Comparison of ENCODE assay signal across 1 cellular context in genomic region chr20:33013701-33014326, GRCh38.
TF ChIP-seq lines count a peak whose summit lies in the region.

No MANE protein-coding gene starts in this region.

TF ChIP-seq in HepG2, 621 proteins besides CTCF, POLR2A, EP300 and RAD21 (continued from another document and continues in another):
- TF ChIP-seq ZNF597 (CRISPR knock-in tag; IDR thresholded peaks at IDR 0.05) (no peak), ZNF580 (CRISPR knock-in tag; IDR thresholded peaks at IDR 0.05; ENCODE audit: borderline replicate concordance, low read depth) (no peak), ZNF138 (CRISPR knock-in tag; IDR thresholded peaks at IDR 0.05; ENCODE audit: low read depth) (no peak), ZNF333 (CRISPR knock-in tag; IDR thresholded peaks at IDR 0.05; ENCODE audit: borderline replicate concordance) (no peak), ZNF296 (CRISPR knock-in tag; conservative IDR thresholded peaks at IDR 0.05) (no peak), ZNF362 (CRISPR knock-in tag; IDR thresholded peaks at IDR 0.05; ENCODE audit: borderline replicate concordance) (no peak), ZNF609 (CRISPR knock-in tag; IDR thresholded peaks at IDR 0.05; ENCODE audit: borderline replicate concordance) (no peak), NONO (IDR thresholded peaks at IDR 0.05) (no peak), NONO (CRISPR knock-in tag; conservative IDR thresholded peaks at IDR 0.05) (no peak), HCFC1 (IDR thresholded peaks at IDR 0.05; ENCODE audit: low read depth, low read length) (no peak), ZBTB34 (CRISPR knock-in tag; IDR thresholded peaks at IDR 0.05) (no peak), IRF9 (CRISPR knock-in tag; IDR thresholded peaks at IDR 0.05; ENCODE audit: borderline replicate concordance) (no peak), ZNF652 (CRISPR knock-in tag; IDR thresholded peaks at IDR 0.05; ENCODE audit: borderline replicate concordance, low read depth) (no peak), ZNF569 (CRISPR knock-in tag; IDR thresholded peaks at IDR 0.05; ENCODE audit: borderline replicate concordance) (no peak), MEIS1 (CRISPR knock-in tag; IDR thresholded peaks at IDR 0.05; ENCODE audit: borderline replicate concordance) (0 out of 2 replicates have a peak, but pooled peaks have one; percentile 33), BORCS8-MEF2B (CRISPR knock-in tag; IDR thresholded peaks at IDR 0.05) (no peak), CBX1 (IDR thresholded peaks at IDR 0.05; ENCODE audit: low read depth) (no peak), GPN1 (CRISPR knock-in tag; IDR thresholded peaks at IDR 0.05; ENCODE audit: borderline replicate concordance) (no peak), ZNF691 (CRISPR knock-in tag; IDR thresholded peaks at IDR 0.05; ENCODE audit: borderline replicate concordance, low read depth) (no peak), PTBP1 (IDR thresholded peaks at IDR 0.05; ENCODE audit: low read depth, low read length, poor library complexity, severe bottlenecking) (no peak), ZNF143 (CRISPR knock-in tag; IDR thresholded peaks at IDR 0.05) (no peak), KMT2B (CRISPR knock-in tag; IDR thresholded peaks at IDR 0.05) (no peak), HNRNPL (IDR thresholded peaks at IDR 0.05; ENCODE audit: low read depth, low read length) (peak; percentile 73), KLF9 (CRISPR knock-in tag; IDR thresholded peaks at IDR 0.05; ENCODE audit: low read depth) (no peak), ZNF547 (CRISPR knock-in tag; IDR thresholded peaks at IDR 0.05) (no peak), ZNF574 (CRISPR knock-in tag; IDR thresholded peaks at IDR 0.05) (no peak), CREB3 (CRISPR knock-in tag; IDR thresholded peaks at IDR 0.05) (no peak), PRDM4 (CRISPR knock-in tag; IDR thresholded peaks at IDR 0.05; ENCODE audit: borderline replicate concordance) (no peak), ZNF768 (CRISPR knock-in tag; IDR thresholded peaks at IDR 0.05) (peak; percentile 98), RELA (CRISPR knock-in tag; IDR thresholded peaks at IDR 0.05) (no peak), ZNF724P (CRISPR knock-in tag; IDR thresholded peaks at IDR 0.05; ENCODE audit: borderline replicate concordance) (no peak), TAF15 (IDR thresholded peaks at IDR 0.05; ENCODE audit: low read depth, low read length, poor library complexity, severe bottlenecking) (no peak), ZNF607 (CRISPR knock-in tag; IDR thresholded peaks at IDR 0.05; ENCODE audit: borderline replicate concordance) (no peak), ZNF687 (CRISPR knock-in tag; IDR thresholded peaks at IDR 0.05) (peak; percentile 19), ZFYVE20 (CRISPR knock-in tag; IDR thresholded peaks at IDR 0.05; ENCODE audit: borderline replicate concordance, low read depth) (no peak), YEATS2 (CRISPR knock-in tag; IDR thresholded peaks at IDR 0.05; ENCODE audit: borderline replicate concordance) (no peak), TGIF2 (CRISPR knock-in tag; IDR thresholded peaks at IDR 0.05) (no peak), ZNF589 (CRISPR knock-in tag; conservative IDR thresholded peaks at IDR 0.05) (no peak), DNMT1 (CRISPR knock-in tag; IDR thresholded peaks at IDR 0.05) (no peak), ZNF891 (CRISPR knock-in tag; IDR thresholded peaks at IDR 0.05) (no peak)
